ENCODE assay signal across 1 cellular context in the genomic region with DNA sequence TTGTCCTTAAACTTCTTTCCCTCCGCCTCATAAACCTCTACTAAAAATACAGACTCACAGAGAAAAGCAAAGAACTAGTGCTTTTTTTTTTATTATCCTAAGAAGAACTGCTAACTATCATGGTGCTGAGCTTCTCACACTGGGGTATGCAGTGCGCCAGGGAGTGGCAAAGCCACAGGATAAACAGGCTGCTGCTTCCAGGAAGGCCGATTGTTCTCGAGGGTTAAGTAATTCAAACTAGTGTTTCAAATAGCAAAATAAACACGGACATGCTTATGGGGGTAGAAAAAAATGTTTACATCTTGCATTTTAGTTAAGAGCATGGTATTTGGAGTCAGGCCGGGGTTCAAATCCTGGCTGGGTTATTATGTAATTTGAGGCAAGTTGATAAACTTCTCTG.
TF ChIP-seq lines count a peak whose summit lies in the region.

No MANE protein-coding gene starts in this region.

TF ChIP-seq in H1, 55 proteins besides CTCF, POLR2A, EP300 and RAD21 (continued from another document):
- TF ChIP-seq CREB1 (IDR thresholded peaks at IDR 0.05) (no peak), CEBPB (IDR thresholded peaks at IDR 0.05; ENCODE audit: low read depth, low read length) (no peak), KDM5A (IDR thresholded peaks at IDR 0.05; ENCODE audit: low read length) (no peak), SRF (IDR thresholded peaks at IDR 0.05; ENCODE audit: low read depth, low read length) (no peak), NANOG (IDR thresholded peaks at IDR 0.05; ENCODE audit: insufficient read depth, low read depth, low read length, poor library complexity, severe bottlenecking) (no peak), POU5F1 (IDR thresholded peaks at IDR 0.05; ENCODE audit: low read depth, low read length) (no peak), BACH1 (IDR thresholded peaks at IDR 0.05; ENCODE audit: low read length) (no peak), CTBP2 (IDR thresholded peaks at IDR 0.05; ENCODE audit: borderline replicate concordance, insufficient read depth, insufficient read length, low read length) (no peak), SIN3A (conservative IDR thresholded peaks at IDR 0.05 in 1 of 2, IDR thresholded peaks at IDR 0.05 in 1 of 2; ENCODE audit: low read depth in 1 of 2, low read length in 2 of 2) (no peak), YY1 (IDR thresholded peaks at IDR 0.05; ENCODE audit: low read depth, low read length) (no peak), FOSL1 (IDR thresholded peaks at IDR 0.05; ENCODE audit: insufficient read depth, low read depth, low read length) (no peak), SIRT6 (IDR thresholded peaks at IDR 0.05; ENCODE audit: low read length) (no peak), JUND (IDR thresholded peaks at IDR 0.05; ENCODE audit: low read length) (no peak), EZH2 (IDR thresholded peaks at IDR 0.05; ENCODE audit: low read depth, low read length, severe bottlenecking) (no peak), CHD2 (IDR thresholded peaks at IDR 0.05; ENCODE audit: low read length) (no peak)
- TF ChIP-seq, protein P1, sequence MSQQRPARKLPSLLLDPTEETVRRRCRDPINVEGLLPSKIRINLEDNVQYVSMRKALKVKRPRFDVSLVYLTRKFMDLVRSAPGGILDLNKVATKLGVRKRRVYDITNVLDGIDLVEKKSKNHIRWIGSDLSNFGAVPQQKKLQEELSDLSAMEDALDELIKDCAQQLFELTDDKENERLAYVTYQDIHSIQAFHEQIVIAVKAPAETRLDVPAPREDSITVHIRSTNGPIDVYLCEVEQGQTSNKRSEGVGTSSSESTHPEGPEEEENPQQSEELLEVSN (IDR thresholded peaks at IDR 0.05), result no peak
- TF ChIP-seq, protein P2, sequence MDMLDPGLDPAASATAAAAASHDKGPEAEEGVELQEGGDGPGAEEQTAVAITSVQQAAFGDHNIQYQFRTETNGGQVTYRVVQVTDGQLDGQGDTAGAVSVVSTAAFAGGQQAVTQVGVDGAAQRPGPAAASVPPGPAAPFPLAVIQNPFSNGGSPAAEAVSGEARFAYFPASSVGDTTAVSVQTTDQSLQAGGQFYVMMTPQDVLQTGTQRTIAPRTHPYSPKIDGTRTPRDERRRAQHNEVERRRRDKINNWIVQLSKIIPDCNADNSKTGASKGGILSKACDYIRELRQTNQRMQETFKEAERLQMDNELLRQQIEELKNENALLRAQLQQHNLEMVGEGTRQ (IDR thresholded peaks at IDR 0.05; ENCODE audit: low read length), result no peak
